Comparison of ENCODE assay signal across 8 cellular contexts in genomic region chr21:27429612-27430361, GRCh38.
DNase-seq lines count a peak whose midpoint lies in the region; ATAC-seq and TF ChIP-seq lines count a peak whose summit lies in the region.
"Had no signal": no experiment of that assay in that cellular context is flagged by ENCODE, and none has a peak within 500 bp of the region (broad histone marks: within the 10 kb centered on the region; RNA-seq: fewer than 3 reads in every experiment).

No MANE protein-coding gene starts in this region.

- peak overlapping the region; percentile 57 to 79 for H3K27ac ChIP-seq in coronary artery
- peak overlapping the region; percentile 62 to 63 for H3K27ac ChIP-seq in tibial artery
- peak overlapping the region in 2 of 4 donors; percentile 36 to 42 for H3K27ac ChIP-seq in tibial nerve

- DNase-seq in HCEC 1CT, result peak; percentile 81
- DNase-seq in coronary artery (ENCODE audit: low spot score), result no peak
- DNase-seq in kidney tubule cell (ENCODE audit: low spot score), result peak; percentile 37
- DNase-seq in tibial artery, result no peak
- no peak for DNase-seq in tibial nerve (ENCODE audit: low spot score in 2 of 2)
- DNase-seq: NCI-H2171 treated with DMSO at 0.1 percent for 48 hours had no signal

- no peak overlapping the region for H3K4me3 ChIP-seq in coronary artery
- no peak overlapping the region for H3K4me3 ChIP-seq in tibial artery
- no peak overlapping the region for H3K4me3 ChIP-seq in tibial nerve

- H3K36me3 ChIP-seq in tibial artery (no peaks in the 10 kb centered on the region), tibial nerve (no peaks in the 10 kb centered on the region)

- H3K9me3 ChIP-seq in tibial artery (no peaks in the 10 kb centered on the region), tibial nerve (no peaks in the 10 kb centered on the region)

- peak in 1 of 2 donors; percentile 20 for TF ChIP-seq EP300 in tibial nerve (IDR thresholded peaks at IDR 0.05)

- TF ChIP-seq CTCF in coronary artery (IDR thresholded peaks at IDR 0.05), result no peak
- TF ChIP-seq CTCF in tibial artery (IDR thresholded peaks at IDR 0.05), result no peak
- TF ChIP-seq CTCF in tibial nerve (IDR thresholded peaks at IDR 0.05), result no peak

- H3K4me1 ChIP-seq in tibial artery (peaks cover 0 to 38% (median 10%) of the 10 kb centered on the region in 4 donors), tibial nerve (peaks cover 0 to 3% (median 0%) of the 10 kb centered on the region in 4 donors)

- intact Hi-C loops in tibial artery (cut with DNase I; ENCODE audit: low total_unique reads), result no loop called here

- 14 to 15% methylated on average over 3 of the region's 3 CpGs for WGBS in tibial nerve, 2 donors

- H3K27me3 ChIP-seq in tibial artery (no peaks in the 10 kb centered on the region), tibial nerve (no peaks in the 10 kb centered on the region)

- TF ChIP-seq POLR2A in tibial nerve (IDR thresholded peaks at IDR 0.05), result no peak

- ATAC-seq in HG02870 (IDR thresholded peaks at IDR 0.05; ENCODE audit: unreplicated experiment), result no peak
- ATAC-seq in HG03342 (IDR thresholded peaks at IDR 0.05; ENCODE audit: unreplicated experiment), result no peak

Comparison
In these comparisons a context has a peak if more than half of its experiments do, and no peak if none do; other contexts are left out.
1. DNase-seq: peak in HCEC 1CT (single experiment) and kidney tubule cell (single experiment); none in coronary artery (single experiment), tibial artery (0 of 2) and tibial nerve (0 of 2).